ENCODE assay signal across 19 cellular contexts in genomic region chr17:75828741-75829140, GRCh38. TPM values are rescaled to one million over a fixed set of nuclear protein-coding genes. Genes with fewer than 3 reads are reported as not detected.
DNase-seq lines count a peak whose midpoint lies in the region; ATAC-seq and TF ChIP-seq lines count a peak whose summit lies in the region.
"Had no signal": no experiment of that assay in that cellular context is flagged by ENCODE, and none has a peak within 500 bp of the region (broad histone marks: within the 10 kb centered on the region; RNA-seq: fewer than 3 reads in every experiment).

No MANE protein-coding gene starts in this region.

- H3K4me3 ChIP-seq in muscle layer of colon (ENCODE audit: low read depth in 1 of 2, low read length in 2 of 2): no peak overlapping the region
- H3K4me3 ChIP-seq: body of pancreas, upper lobe of right lung had no signal

- CTCF ChIA-PET in activated CD8-positive, alpha-beta T cell treated with anti-CD3 and anti-CD28 coated beads, Interleukin-2, amount 10 ng/mL, durations not matched to agents 7 days and 5 days (lab: Charles Lee): interaction anchor here (0.7 to 4.5 kb wide), 12 partner anchors 19 to 79 kb away, joined by 3 to 44 read pairs (median 7); partner anchors contain the start of genes GALK1, TRIM65 and WBP2
- CTCF ChIA-PET in activated CD8-positive, alpha-beta T cell treated with anti-CD3 and anti-CD28 coated beads for 36 hours (lab: Charles Lee): interaction anchor here (0.9 to 13.1 kb wide), 7 partner anchors 18 to 75 kb away, joined by 3 to 105 read pairs (median 22); partner anchors contain the start of genes GALK1, UNC13D and UNK
- CTCF ChIA-PET in CD4-positive, alpha-beta T cell (lab: Charles Lee): interaction anchor here (1.3 to 5.9 kb wide), 3 partner anchors 45 to 75 kb away, joined by 4 to 51 read pairs (median 5); no protein-coding TSS in a partner anchor
- CTCF ChIA-PET in activated CD4-positive, alpha-beta memory T cell treated with anti-CD3 and anti-CD28 coated beads, Interleukin-2, amount 10 ng/mL, durations not matched to agents 7 days and 5 days (lab: Charles Lee): interaction anchor here (0.8 to 3.5 kb wide), 5 partner anchors 20 to 64 kb away, joined by 3 to 23 read pairs (median 9); partner anchors contain the start of genes GALK1 and UNK

- intact Hi-C loops in activated CD8-positive, alpha-beta T cell treated with anti-CD3 and anti-CD28 coated beads for 36 hours (cut with micrococcal nuclease): no loop called here
- intact Hi-C loops in CD4-positive, alpha-beta T cell (cut with DNase I, micrococcal nuclease): loop anchor here in 1 of 2 experiments (5.0 kb wide), 2 partner anchors 41 to 61 kb away; partner anchors contain the start of gene GALK1

- H3K4me3 Mint-ChIP-seq in activated CD8-positive, alpha-beta T cell treated with anti-CD3 and anti-CD28 coated beads, Interleukin-2, amount 10 ng/mL, durations not matched to agents 7 days and 5 days: no peak overlapping the region
- no peak overlapping the region for H3K4me3 Mint-ChIP-seq in activated CD8-positive, alpha-beta T cell treated with anti-CD3 and anti-CD28 coated beads for 36 hours
- H3K4me3 Mint-ChIP-seq in CD4-positive, alpha-beta T cell: no peak overlapping the region
- H3K4me3 Mint-ChIP-seq in activated CD4-positive, alpha-beta memory T cell treated with anti-CD3 and anti-CD28 coated beads, Interleukin-2, amount 10 ng/mL, durations not matched to agents 7 days and 5 days: no peak overlapping the region

- H3K9me3 ChIP-seq in CD4-positive, alpha-beta T cell (ENCODE audit: control insufficient read depth, low read length): no peaks in the 10 kb centered on the region
- no peaks in the 10 kb centered on the region for H3K9me3 ChIP-seq in muscle layer of colon (ENCODE audit: low read length)
- H3K9me3 ChIP-seq: body of pancreas, Caco-2, upper lobe of right lung had no signal

- H3K9me3 Mint-ChIP-seq in activated CD8-positive, alpha-beta T cell treated with anti-CD3 and anti-CD28 coated beads, Interleukin-2, amount 10 ng/mL, durations not matched to agents 7 days and 5 days (ENCODE audit: insufficient read depth): no peaks in the 10 kb centered on the region
- H3K9me3 Mint-ChIP-seq in activated CD8-positive, alpha-beta T cell treated with anti-CD3 and anti-CD28 coated beads for 36 hours: no peaks in the 10 kb centered on the region
- H3K9me3 Mint-ChIP-seq in CD4-positive, alpha-beta T cell: no peaks in the 10 kb centered on the region
- no peaks in the 10 kb centered on the region for H3K9me3 Mint-ChIP-seq in activated CD4-positive, alpha-beta memory T cell treated with anti-CD3 and anti-CD28 coated beads, Interleukin-2, amount 10 ng/mL, durations not matched to agents 7 days and 5 days
- H3K9me3 Mint-ChIP-seq: H9, mesothelial cell of epicardium, nephron had no signal

- H3K27me3 Mint-ChIP-seq in activated CD8-positive, alpha-beta T cell treated with anti-CD3 and anti-CD28 coated beads, Interleukin-2, amount 10 ng/mL, durations not matched to agents 7 days and 5 days (ENCODE audit: low read depth): no peaks in the 10 kb centered on the region
- H3K27me3 Mint-ChIP-seq in activated CD8-positive, alpha-beta T cell treated with anti-CD3 and anti-CD28 coated beads for 36 hours: no peaks in the 10 kb centered on the region
- H3K27me3 Mint-ChIP-seq in CD4-positive, alpha-beta T cell: no peaks in the 10 kb centered on the region
- no peaks in the 10 kb centered on the region for H3K27me3 Mint-ChIP-seq in activated CD4-positive, alpha-beta memory T cell treated with anti-CD3 and anti-CD28 coated beads, Interleukin-2, amount 10 ng/mL, durations not matched to agents 7 days and 5 days

- H3K27ac Mint-ChIP-seq in activated CD8-positive, alpha-beta T cell treated with anti-CD3 and anti-CD28 coated beads, Interleukin-2, amount 10 ng/mL, durations not matched to agents 7 days and 5 days: peak overlapping the region; percentile 99
- no peak overlapping the region for H3K27ac Mint-ChIP-seq in activated CD8-positive, alpha-beta T cell treated with anti-CD3 and anti-CD28 coated beads for 36 hours
- peak overlapping the region; percentile 86 for H3K27ac Mint-ChIP-seq in CD4-positive, alpha-beta T cell
- H3K27ac Mint-ChIP-seq in activated CD4-positive, alpha-beta memory T cell treated with anti-CD3 and anti-CD28 coated beads, Interleukin-2, amount 10 ng/mL, durations not matched to agents 7 days and 5 days: peak overlapping the region; percentile 93

- DNase-seq in activated CD8-positive, alpha-beta T cell treated with anti-CD3 and anti-CD28 coated beads, Interleukin-2, amount 10 ng/mL, durations not matched to agents 7 days and 5 days: no peak
- no peak for DNase-seq in activated CD8-positive, alpha-beta T cell treated with anti-CD3 and anti-CD28 coated beads for 36 hours
- DNase-seq in CD4-positive, alpha-beta T cell: no peak
- no peak for DNase-seq in activated CD4-positive, alpha-beta memory T cell treated with anti-CD3 and anti-CD28 coated beads, Interleukin-2, amount 10 ng/mL, durations not matched to agents 7 days and 5 days
- DNase-seq in kidney glomerular epithelial cell (lab: John Stamatoyannopoulos, UW) (no peak), NCI-H2196 treated with DMSO at 0.1 percent for 48 hours (lab: John Stamatoyannopoulos, UW; ENCODE audit: unreplicated experiment) (no peak)
- DNase-seq: activated CD4-positive, alpha-beta T cell treated with anti-CD3 and anti-CD28 coated beads, Interleukin-2, amount 50 U/mL, for 4 hours; AML-193; body of pancreas; Caco-2; glutamatergic neuron; H9; NCI-H2227 treated with DMSO at 0.1 percent for 48 hours; RPMI8226; upper lobe of right lung had no signal

- TF ChIP-seq CTCF in activated CD8-positive, alpha-beta T cell treated with anti-CD3 and anti-CD28 coated beads for 36 hours (IDR thresholded peaks at IDR 0.05): no peak
- no peak for TF ChIP-seq CTCF in CD4-positive, alpha-beta T cell (IDR thresholded peaks at IDR 0.05)

- POLR2A ChIA-PET in activated CD8-positive, alpha-beta T cell treated with anti-CD3 and anti-CD28 coated beads, Interleukin-2, amount 10 ng/mL, durations not matched to agents 7 days and 5 days (lab: Charles Lee): interaction anchor here (1.0 to 17.8 kb wide), 5 partner anchors 13 to 52 kb away, joined by 4 to 205 read pairs (median 8); partner anchors contain the start of genes UNC13D and UNK
- POLR2A ChIA-PET in activated CD8-positive, alpha-beta T cell treated with anti-CD3 and anti-CD28 coated beads for 36 hours (lab: Charles Lee): interaction anchor here (0.6 to 6.6 kb wide), 6 partner anchors 8 to 75 kb away, joined by 3 to 53 read pairs (median 6); no protein-coding TSS in a partner anchor
- POLR2A ChIA-PET in CD4-positive, alpha-beta T cell (lab: Charles Lee): interaction anchor here (0.8 to 3.8 kb wide), 10 partner anchors 15 to 64 kb away, joined by 3 to 36 read pairs (median 6); partner anchors contain the start of genes GALK1, TRIM47, UNC13D and UNK
- POLR2A ChIA-PET in activated CD4-positive, alpha-beta memory T cell treated with anti-CD3 and anti-CD28 coated beads, Interleukin-2, amount 10 ng/mL, durations not matched to agents 7 days and 5 days (lab: Charles Lee): interaction anchor here (2.1 to 15.1 kb wide), 5 partner anchors 11 to 52 kb away, joined by 4 to 190 read pairs (median 18); partner anchors contain the start of genes UNC13D and UNK

- H3K4me1 ChIP-seq in muscle layer of colon (ENCODE audit: insufficient read depth, low read length): peaks cover 14% of the 10 kb centered on the region

- no peak overlapping the region for H3K27ac ChIP-seq in CD4-positive, alpha-beta T cell (ENCODE audit: low read depth, low read length)
- peak overlapping the region; percentile 80 for H3K27ac ChIP-seq in muscle layer of colon (ENCODE audit: low read depth, low read length)

- no peak for ATAC-seq in activated CD8-positive, alpha-beta T cell treated with anti-CD3 and anti-CD28 coated beads, Interleukin-2, amount 10 ng/mL, durations not matched to agents 7 days and 5 days
- no peak for ATAC-seq in activated CD8-positive, alpha-beta T cell treated with anti-CD3 and anti-CD28 coated beads for 36 hours
- ATAC-seq in CD4-positive, alpha-beta T cell (ENCODE audit: poor library complexity): no peak
- ATAC-seq in HG02973 (IDR thresholded peaks at IDR 0.05; ENCODE audit: unreplicated experiment): no peak

- H3K9ac ChIP-seq in muscle layer of colon (ENCODE audit: low read length): no peak overlapping the region

- H3K4me1 Mint-ChIP-seq in activated CD8-positive, alpha-beta T cell treated with anti-CD3 and anti-CD28 coated beads, Interleukin-2, amount 10 ng/mL, durations not matched to agents 7 days and 5 days (ENCODE audit: low read depth): peaks cover 53% of the 10 kb centered on the region
- H3K4me1 Mint-ChIP-seq in activated CD8-positive, alpha-beta T cell treated with anti-CD3 and anti-CD28 coated beads for 36 hours (ENCODE audit: low read depth): peaks cover 32% of the 10 kb centered on the region
- H3K4me1 Mint-ChIP-seq in CD4-positive, alpha-beta T cell (ENCODE audit: low read depth): peaks cover 29% of the 10 kb centered on the region
- H3K4me1 Mint-ChIP-seq in activated CD4-positive, alpha-beta memory T cell treated with anti-CD3 and anti-CD28 coated beads, Interleukin-2, amount 10 ng/mL, durations not matched to agents 7 days and 5 days: peaks cover 37% of the 10 kb centered on the region

- no peaks in the 10 kb centered on the region for H3K27me3 ChIP-seq in CD4-positive, alpha-beta T cell (ENCODE audit: control insufficient read depth, insufficient read depth, low read length)
- H3K27me3 ChIP-seq in muscle layer of colon (ENCODE audit: control insufficient read depth in 1 of 2, insufficient read depth in 2 of 2, low read length in 2 of 2): no peaks in the 10 kb centered on the region
- H3K27me3 ChIP-seq: body of pancreas, upper lobe of right lung had no signal

- peaks cover 20% of the 10 kb centered on the region for H3K36me3 ChIP-seq in muscle layer of colon (ENCODE audit: insufficient read depth, low read length)

- H3K36me3 Mint-ChIP-seq in activated CD8-positive, alpha-beta T cell treated with anti-CD3 and anti-CD28 coated beads, Interleukin-2, amount 10 ng/mL, durations not matched to agents 7 days and 5 days (ENCODE audit: low read depth): peaks cover 50% of the 10 kb centered on the region
- H3K36me3 Mint-ChIP-seq in activated CD8-positive, alpha-beta T cell treated with anti-CD3 and anti-CD28 coated beads for 36 hours (ENCODE audit: low read depth): peaks cover 30% of the 10 kb centered on the region
- H3K36me3 Mint-ChIP-seq in CD4-positive, alpha-beta T cell (ENCODE audit: low read depth): peaks cover 37% of the 10 kb centered on the region
- peaks cover 53% of the 10 kb centered on the region for H3K36me3 Mint-ChIP-seq in activated CD4-positive, alpha-beta memory T cell treated with anti-CD3 and anti-CD28 coated beads, Interleukin-2, amount 10 ng/mL, durations not matched to agents 7 days and 5 days (ENCODE audit: low read depth)
- H3K36me3 Mint-ChIP-seq: mesothelial cell of epicardium had no signal

RNA-seq across cellular contexts. Expression of gene UNC13D, which starts 15.5 kb away (rescaled TPM):
- total RNA-seq in activated CD8-positive, alpha-beta T cell treated with anti-CD3 and anti-CD28 coated beads, Interleukin-2, amount 10 ng/mL, durations not matched to agents 7 days and 5 days: 100 to 1,000 TPM; 234 to 249 TPM
- total RNA-seq in activated CD8-positive, alpha-beta T cell treated with anti-CD3 and anti-CD28 coated beads for 36 hours: 100 to 1,000 TPM; 136 to 144 TPM
- total RNA-seq in CD4-positive, alpha-beta T cell: 100 to 1,000 TPM; 110 to 112 TPM
- 100 to 1,000 TPM; 179 to 190 TPM for total RNA-seq in activated CD4-positive, alpha-beta memory T cell treated with anti-CD3 and anti-CD28 coated beads, Interleukin-2, amount 10 ng/mL, durations not matched to agents 7 days and 5 days

RNA-seq across cellular contexts. Expression of gene WBP2, which starts 26.4 kb away (rescaled TPM):
- total RNA-seq in activated CD8-positive, alpha-beta T cell treated with anti-CD3 and anti-CD28 coated beads, Interleukin-2, amount 10 ng/mL, durations not matched to agents 7 days and 5 days: 10 to 100 TPM; 64.3 to 68.6 TPM
- 10 to 100 TPM; 54.4 to 58.5 TPM for total RNA-seq in activated CD8-positive, alpha-beta T cell treated with anti-CD3 and anti-CD28 coated beads for 36 hours
- total RNA-seq in CD4-positive, alpha-beta T cell: 100 to 1,000 TPM in 1 of 2 experiments, 10 to 100 TPM in 1; 98.5 to 114 TPM
- 100 to 1,000 TPM; 107 to 114 TPM for total RNA-seq in activated CD4-positive, alpha-beta memory T cell treated with anti-CD3 and anti-CD28 coated beads, Interleukin-2, amount 10 ng/mL, durations not matched to agents 7 days and 5 days

RNA-seq across cellular contexts. Expression of gene UNK, which starts 44.1 kb away (rescaled TPM):
- total RNA-seq in activated CD8-positive, alpha-beta T cell treated with anti-CD3 and anti-CD28 coated beads, Interleukin-2, amount 10 ng/mL, durations not matched to agents 7 days and 5 days: 10 to 100 TPM; 30.2 to 31.0 TPM
- 10 to 100 TPM; 26.4 to 26.6 TPM for total RNA-seq in activated CD8-positive, alpha-beta T cell treated with anti-CD3 and anti-CD28 coated beads for 36 hours
- 10 to 100 TPM; 33.7 to 36.1 TPM for total RNA-seq in CD4-positive, alpha-beta T cell
- 10 to 100 TPM; 26.1 TPM for total RNA-seq in activated CD4-positive, alpha-beta memory T cell treated with anti-CD3 and anti-CD28 coated beads, Interleukin-2, amount 10 ng/mL, durations not matched to agents 7 days and 5 days

RNA-seq across cellular contexts. Expression of gene TRIM47, which starts 49.6 kb away (rescaled TPM):
- total RNA-seq in activated CD8-positive, alpha-beta T cell treated with anti-CD3 and anti-CD28 coated beads, Interleukin-2, amount 10 ng/mL, durations not matched to agents 7 days and 5 days: 10 to 100 TPM; 31.4 to 36.8 TPM
- 10 to 100 TPM; 16.6 to 16.8 TPM for total RNA-seq in activated CD8-positive, alpha-beta T cell treated with anti-CD3 and anti-CD28 coated beads for 36 hours
- total RNA-seq in CD4-positive, alpha-beta T cell: 1 to 10 TPM; 2.3 to 2.8 TPM
- 10 to 100 TPM; 31.9 to 33.8 TPM for total RNA-seq in activated CD4-positive, alpha-beta memory T cell treated with anti-CD3 and anti-CD28 coated beads, Interleukin-2, amount 10 ng/mL, durations not matched to agents 7 days and 5 days
